In genomic region chr14:98236314-98236713, GRCh38 we compare ENCODE assay signal across 22 cellular contexts.
DNase-seq lines count a peak whose midpoint lies in the region; ATAC-seq, FAIRE-seq and TF ChIP-seq lines count a peak whose summit lies in the region.
"Had no signal": no experiment of that assay in that cellular context is flagged by ENCODE, and none has a peak within 500 bp of the region (broad histone marks: within the 10 kb centered on the region; RNA-seq: fewer than 3 reads in every experiment).

No MANE protein-coding gene starts in this region.

- ATAC-seq in natural killer cell treated with Interleukin-12 subunit alpha and Interleukin-12 subunit beta and Interleukin-15 and Interleukin-18, amount 100 ng/mL, for 72 hours: no peak
- ATAC-seq: CD8-positive, alpha-beta T cell had no signal

- no peak overlapping the region for H3K4me3 ChIP-seq in breast epithelium
- no peak overlapping the region for H3K4me3 ChIP-seq in esophagus muscularis mucosa
- H3K4me3 ChIP-seq: BLaER1, HAP-1 had no signal

- H3K4me3 Mint-ChIP-seq in MCF 10A (ENCODE audit: unreplicated experiment) (no peak overlapping the region), osteocyte (ENCODE audit: unreplicated experiment) (no peak overlapping the region)
- H3K4me3 Mint-ChIP-seq in natural killer cell treated with Interleukin-12 subunit alpha and Interleukin-12 subunit beta and Interleukin-15 and Interleukin-18, amount 100 ng/mL, for 72 hours: no peak overlapping the region
- H3K4me3 Mint-ChIP-seq: B cell; CD4-positive, CD25-positive, alpha-beta regulatory T cell; CD8-positive, alpha-beta T cell; HFFc6 had no signal

- H3K27me3 ChIP-seq in breast epithelium: no peaks in the 10 kb centered on the region
- peaks cover 0 to 8% (median 0%) of the 10 kb centered on the region in 4 donors for H3K27me3 ChIP-seq in esophagus muscularis mucosa
- H3K27me3 ChIP-seq: BLaER1 had no signal

- in situ Hi-C loops in GM13976 (cut with MboI; ENCODE audit: low sequenced_read_pairs, unreplicated experiment): no loop called here

- H3K4me1 Mint-ChIP-seq in MCF 10A (ENCODE audit: insufficient read depth, unreplicated experiment): peaks cover 35% of the 10 kb centered on the region
- H3K4me1 Mint-ChIP-seq in osteocyte (ENCODE audit: unreplicated experiment): no peaks in the 10 kb centered on the region
- H3K4me1 Mint-ChIP-seq in natural killer cell treated with Interleukin-12 subunit alpha and Interleukin-12 subunit beta and Interleukin-15 and Interleukin-18, amount 100 ng/mL, for 72 hours (ENCODE audit: low read depth in 2 of 2): peaks cover 14 to 17% of the 10 kb centered on the region in 2 donors
- H3K4me1 Mint-ChIP-seq: B cell had no signal

- H3K27ac ChIP-seq in breast epithelium (no peak overlapping the region), esophagus muscularis mucosa (replicated peaks in 1 of 4) (no peak overlapping the region)
- H3K27ac ChIP-seq: BLaER1, C4-2B had no signal

- no peaks in the 10 kb centered on the region for H3K27me3 Mint-ChIP-seq in MCF 10A (ENCODE audit: insufficient read depth, unreplicated experiment)
- no peaks in the 10 kb centered on the region for H3K27me3 Mint-ChIP-seq in osteocyte (ENCODE audit: unreplicated experiment)
- H3K27me3 Mint-ChIP-seq in natural killer cell treated with Interleukin-12 subunit alpha and Interleukin-12 subunit beta and Interleukin-15 and Interleukin-18, amount 100 ng/mL, for 72 hours: peaks cover 9 to 11% of the 10 kb centered on the region in 2 donors
- H3K27me3 Mint-ChIP-seq: B cell; CD4-positive, CD25-positive, alpha-beta regulatory T cell had no signal

- WGBS in esophagus muscularis mucosa: 64% methylated on average over 2 of the region's 3 CpGs

- H3K36me3 Mint-ChIP-seq in MCF 10A (ENCODE audit: insufficient read depth, unreplicated experiment) (no peaks in the 10 kb centered on the region), osteocyte (ENCODE audit: unreplicated experiment) (no peaks in the 10 kb centered on the region)
- H3K36me3 Mint-ChIP-seq in natural killer cell treated with Interleukin-12 subunit alpha and Interleukin-12 subunit beta and Interleukin-15 and Interleukin-18, amount 100 ng/mL, for 72 hours: no peaks in the 10 kb centered on the region
- H3K36me3 Mint-ChIP-seq: CD4-positive, CD25-positive, alpha-beta regulatory T cell; CD8-positive, alpha-beta T cell had no signal

- no peak for TF ChIP-seq EP300 in esophagus muscularis mucosa (IDR thresholded peaks at IDR 0.05)

- H3K27ac Mint-ChIP-seq in MCF 10A (ENCODE audit: low read depth, unreplicated experiment) (no peak overlapping the region), osteocyte (ENCODE audit: unreplicated experiment) (no peak overlapping the region)
- no peak overlapping the region for H3K27ac Mint-ChIP-seq in natural killer cell treated with Interleukin-12 subunit alpha and Interleukin-12 subunit beta and Interleukin-15 and Interleukin-18, amount 100 ng/mL, for 72 hours
- H3K27ac Mint-ChIP-seq: B cell; CD8-positive, alpha-beta T cell; HFFc6 had no signal

- TF ChIP-seq CTCF in MCF 10A (IDR thresholded peaks at IDR 0.05; ENCODE audit: unreplicated experiment) (no peak), breast epithelium (IDR thresholded peaks at IDR 0.05) (no peak), esophagus muscularis mucosa (IDR thresholded peaks at IDR 0.05) (no peak), osteocyte (IDR thresholded peaks at IDR 0.05) (no peak), GM13976 (IDR thresholded peaks at IDR 0.05; ENCODE audit: borderline replicate concordance, control extremely low read depth, extremely low read depth, insufficient read depth, missing control alignments) (no peak)

- CTCF ChIA-PET in MCF 10A (lab: Yijun Ruan, JAX): interaction anchor here (0.6 kb wide), 2 partner anchors 242 to 784 kb away, joined by 3 read pairs; no protein-coding TSS in a partner anchor

- H3K4me1 ChIP-seq in breast epithelium (no peaks in the 10 kb centered on the region), esophagus muscularis mucosa (no peaks in the 10 kb centered on the region)
- H3K4me1 ChIP-seq: BLaER1, Caco-2, HAP-1 had no signal

- POLR2A ChIA-PET in MCF 10A (lab: Yijun Ruan, JAX): interaction anchor here (0.6 to 1.2 kb wide), 2 partner anchors 18 to 640 kb away, joined by 3 read pairs; no protein-coding TSS in a partner anchor

- DNase-seq in MCF 10A (ENCODE audit: unreplicated experiment): peak; percentile 3
- DNase-seq in breast epithelium (ENCODE audit: low spot score in 2 of 2): no peak
- DNase-seq in astrocyte of the hippocampus (ENCODE audit: low read depth, low spot score): peak; percentile 44
- peak; percentile 29 for DNase-seq in esophagus muscularis mucosa (ENCODE audit: extremely low spot score)
- peak; percentile 10 for DNase-seq in osteocyte (ENCODE audit: extremely low spot score, unreplicated experiment)
- DNase-seq in GM12891 (ENCODE audit: insufficient read length, low spot score): no peak
- DNase-seq in natural killer cell treated with Interleukin-12 subunit alpha and Interleukin-12 subunit beta and Interleukin-15 and Interleukin-18, amount 100 ng/mL, for 72 hours (ENCODE audit: low spot score): no peak
- no peak for DNase-seq in GM13976 (ENCODE audit: low spot score)
- DNase-seq: Caco-2; CD4-positive, CD25-positive, alpha-beta regulatory T cell; CD8-positive, alpha-beta T cell; DMS153; EL; GDM1; GOT3; HFFc6 had no signal

- BruUV-seq in MCF 10A (replicated peaks; lab: Mats Ljungman, UMichigan): no TSS peak

- no peaks in the 10 kb centered on the region for H3K36me3 ChIP-seq in breast epithelium
- no peaks in the 10 kb centered on the region for H3K36me3 ChIP-seq in esophagus muscularis mucosa
- H3K36me3 ChIP-seq: BLaER1, HAP-1 had no signal

- intact Hi-C loops in MCF 10A (cut with micrococcal nuclease): no loop called here
- intact Hi-C loops in breast epithelium (cut with DNase I; ENCODE audit: low total_unique reads): no loop called here
- intact Hi-C loops in esophagus muscularis mucosa (cut with DNase I): no loop called here

- peaks cover 5% of the 10 kb centered on the region for H3K9me3 Mint-ChIP-seq in MCF 10A (ENCODE audit: unreplicated experiment)
- peaks cover 35% of the 10 kb centered on the region for H3K9me3 Mint-ChIP-seq in osteocyte (ENCODE audit: unreplicated experiment)
- H3K9me3 Mint-ChIP-seq in natural killer cell treated with Interleukin-12 subunit alpha and Interleukin-12 subunit beta and Interleukin-15 and Interleukin-18, amount 100 ng/mL, for 72 hours: no peaks in the 10 kb centered on the region
- H3K9me3 Mint-ChIP-seq: CD4-positive, CD25-positive, alpha-beta regulatory T cell; CD8-positive, alpha-beta T cell had no signal

- FAIRE-seq in GM12891 (lab: Jason Lieb, UNC): no peak
- FAIRE-seq: GM18507, H54 had no signal

- H3K9me3 ChIP-seq in breast epithelium: no peaks in the 10 kb centered on the region
- no peaks in the 10 kb centered on the region for H3K9me3 ChIP-seq in esophagus muscularis mucosa
- H3K9me3 ChIP-seq: BLaER1, Caco-2, HAP-1 had no signal

- TF ChIP-seq POLR2A in breast epithelium (IDR thresholded peaks at IDR 0.05) (no peak), esophagus muscularis mucosa (IDR thresholded peaks at IDR 0.05; ENCODE audit: low read depth) (no peak), GM12891 (IDR thresholded peaks at IDR 0.05; ENCODE audit: low read depth, low read length) (no peak)

TF ChIP-seq in GM12891, 5 proteins besides CTCF, POLR2A, EP300 and RAD21:
- TF ChIP-seq POU2F2 (IDR thresholded peaks at IDR 0.05; ENCODE audit: low read depth, low read length) (no peak), TAF1 (IDR thresholded peaks at IDR 0.05; ENCODE audit: low read depth, low read length) (no peak), PAX5 (IDR thresholded peaks at IDR 0.05; ENCODE audit: insufficient read depth, low read length, severe bottlenecking) (no peak), POLR2AphosphoS5 (IDR thresholded peaks at IDR 0.05; ENCODE audit: low read depth, low read length) (no peak), SPI1 (IDR thresholded peaks at IDR 0.05; ENCODE audit: low read depth, low read length) (no peak)

Comparison
In these comparisons a context has a peak if more than half of its experiments do, and no peak if none do; other contexts are left out.
1. DNase-seq: peak in MCF 10A (single experiment), astrocyte of the hippocampus (single experiment), esophagus muscularis mucosa (single experiment) and osteocyte (single experiment); none in breast epithelium (0 of 2), GM12891 (single experiment), natural killer cell treated with Interleukin-12 subunit alpha and Interleukin-12 subunit beta and Interleukin-15 and Interleukin-18, amount 100 ng/mL, for 72 hours (single experiment) and GM13976 (single experiment).